ENCODE assay signal across 13 cellular contexts in the genomic region with DNA sequence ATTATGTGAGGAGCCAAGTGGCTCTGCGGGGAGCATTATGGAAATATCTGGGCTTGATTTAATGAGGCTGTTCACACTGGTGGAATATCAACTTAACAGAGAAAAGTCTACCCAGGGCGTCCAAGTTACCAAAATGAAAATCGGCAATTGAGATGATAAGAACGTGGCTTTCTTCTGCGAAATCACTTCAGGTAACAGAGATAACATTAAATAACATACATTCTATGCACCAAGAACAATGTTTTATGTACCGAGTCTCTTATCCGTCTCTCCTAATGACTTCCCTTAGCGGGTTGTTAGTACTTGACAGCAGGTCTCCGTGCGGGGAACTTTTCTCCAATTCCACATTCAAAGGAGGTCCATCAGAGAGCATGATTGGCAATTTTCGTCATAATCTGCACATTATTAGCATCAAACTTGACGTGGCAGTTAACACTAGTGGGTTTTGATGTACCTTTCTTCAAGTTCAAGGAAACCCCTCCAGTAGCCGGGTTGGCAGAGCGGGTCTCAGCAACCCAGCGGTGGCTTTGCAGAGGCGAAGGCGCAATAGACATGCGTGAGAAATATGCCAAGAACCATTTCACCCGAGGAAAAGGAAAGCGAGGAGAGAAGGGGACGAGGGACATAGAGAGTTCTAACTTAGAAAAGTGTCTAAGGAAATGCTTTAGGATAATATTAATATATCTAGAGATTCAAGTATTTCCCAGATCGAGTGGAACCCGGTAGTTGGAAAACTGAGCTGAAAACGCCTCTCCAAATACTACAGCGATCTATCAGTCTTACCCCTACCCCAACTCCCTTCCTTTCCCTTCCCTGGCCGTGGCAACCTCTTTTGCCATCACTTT. TPM values are rescaled to one million over a fixed set of nuclear protein-coding genes. Genes with fewer than 3 reads are reported as not detected.
DNase-seq lines count a peak whose midpoint lies in the region; ATAC-seq lines count a peak whose summit lies in the region.
"Had no signal": no experiment of that assay in that cellular context is flagged by ENCODE, and none has a peak within 500 bp of the region (broad histone marks: within the 10 kb centered on the region; RNA-seq: fewer than 3 reads in every experiment).

No MANE protein-coding gene starts in this region.

- no peaks in the 10 kb centered on the region for H3K36me3 ChIP-seq in BLaER1
- no peaks in the 10 kb centered on the region for H3K36me3 ChIP-seq in ES-I3 (ENCODE audit: insufficient read depth, low read length)
- no peaks in the 10 kb centered on the region for H3K36me3 ChIP-seq in mesodermal cell (ENCODE audit: control insufficient read depth, insufficient read depth, low read length)

- peaks cover 34% of the 10 kb centered on the region for H3K36me3 Mint-ChIP-seq in activated CD4-positive, alpha-beta memory T cell treated with anti-CD3 and anti-CD28 coated beads for 36 hours

- peaks cover 17% of the 10 kb centered on the region for H3K9me3 Mint-ChIP-seq in activated CD4-positive, alpha-beta memory T cell treated with anti-CD3 and anti-CD28 coated beads for 36 hours

- POLR2A ChIA-PET in activated CD4-positive, alpha-beta memory T cell treated with anti-CD3 and anti-CD28 coated beads for 36 hours (lab: Charles Lee) = no interaction called here

- H3K4me1 ChIP-seq in BLaER1 (0 out of 2 replicates have a peak, but pooled peaks cover 7% of the 10 kb centered on the region), ES-I3 (ENCODE audit: insufficient read depth, low read length) (no peaks in the 10 kb centered on the region), mesodermal cell (ENCODE audit: control insufficient read depth, insufficient read depth, low read length, poor library complexity, severe bottlenecking) (peaks cover 3% of the 10 kb centered on the region)

- 7 to 11% methylated on average over 19 to 21 of the region's 26 CpGs for WGBS in mesodermal cell (ENCODE audit: insufficient coverage in 2 of 2), 2 experiments

- peaks cover 17% of the 10 kb centered on the region for H3K4me1 Mint-ChIP-seq in activated CD4-positive, alpha-beta memory T cell treated with anti-CD3 and anti-CD28 coated beads for 36 hours (ENCODE audit: low read depth)

- H3K4me3 Mint-ChIP-seq in activated CD4-positive, alpha-beta memory T cell treated with anti-CD3 and anti-CD28 coated beads for 36 hours = peak overlapping the region; percentile 30

- intact Hi-C loops in activated CD4-positive, alpha-beta memory T cell treated with anti-CD3 and anti-CD28 coated beads for 36 hours (cut with micrococcal nuclease) = no loop called here
- intact Hi-C loops in sciatic nerve (cut with DNase I) = no loop called here

- H4K20me1 ChIP-seq in BLaER1 = peaks cover 70% of the 10 kb centered on the region

- H3K9me3 ChIP-seq in BLaER1 (peaks cover 54% of the 10 kb centered on the region), ES-I3 (ENCODE audit: control insufficient read depth, insufficient read depth, low read length) (no peaks in the 10 kb centered on the region), mesodermal cell (ENCODE audit: control insufficient read depth, low read length) (no peaks in the 10 kb centered on the region)

- H3K4me2 ChIP-seq in BLaER1 = no peak overlapping the region

- H3K27me3 Mint-ChIP-seq in activated CD4-positive, alpha-beta memory T cell treated with anti-CD3 and anti-CD28 coated beads for 36 hours = peaks cover 73% of the 10 kb centered on the region

- ATAC-seq in sciatic nerve = no peak

- H3K9ac ChIP-seq in BLaER1 = no peak overlapping the region
- peak overlapping the region; percentile 52 for H3K9ac ChIP-seq in ES-I3 (ENCODE audit: low read depth, low read length)

- H3K4me3 ChIP-seq in BLaER1 = peak overlapping the region; percentile 22; the same call in 1 of the 2 replicates
- H3K4me3 ChIP-seq in mesodermal cell (ENCODE audit: extremely low read depth, insufficient read depth, low read length, poor library complexity, severe bottlenecking) = peak overlapping the region; percentile 25

- H3K27ac Mint-ChIP-seq in activated CD4-positive, alpha-beta memory T cell treated with anti-CD3 and anti-CD28 coated beads for 36 hours = peak overlapping the region; percentile 2

- H3K27me3 ChIP-seq in BLaER1 = peaks cover 100% of the 10 kb centered on the region

- DNase-seq in activated CD4-positive, alpha-beta memory T cell treated with anti-CD3 and anti-CD28 coated beads for 36 hours = no peak
- DNase-seq in sciatic nerve (ENCODE audit: low spot score) = no peak
- DNase-seq in NCI-H2171 treated with DMSO at 0.1 percent for 48 hours (lab: John Stamatoyannopoulos, UW) = no peak
- DNase-seq in NCI-H2196 treated with DMSO at 0.1 percent for 48 hours (lab: John Stamatoyannopoulos, UW; ENCODE audit: unreplicated experiment) = no peak
- DNase-seq in MV-4-11 (lab: John Stamatoyannopoulos, UW) = no peak
- DNase-seq: amniotic stem cell, DND-41, GOT3, nucleus accumbens, OCI-M1 had no signal

- CTCF ChIA-PET in activated CD4-positive, alpha-beta memory T cell treated with anti-CD3 and anti-CD28 coated beads for 36 hours (lab: Charles Lee) = interaction anchor here (0.7 kb wide), 1 partner anchor 15 kb away, joined by 3 read pairs; no protein-coding TSS in a partner anchor

- H3K27ac ChIP-seq in BLaER1 (no peak overlapping the region), mesodermal cell (ENCODE audit: low read depth, low read length, severe bottlenecking) (no peak overlapping the region)

RNA-seq across cellular contexts. Expression of a gene that starts 5.1 kb away (rescaled TPM):
- not detected for total RNA-seq in activated CD4-positive, alpha-beta memory T cell treated with anti-CD3 and anti-CD28 coated beads for 36 hours
- 0.41 TPM for polyA plus RNA-seq in mesodermal cell (2013, experiment 1 of 2)
- polyA plus RNA-seq in mesodermal cell (2013, experiment 2 of 2) = 0.15 TPM
- total RNA-seq in sciatic nerve = not detected

RNA-seq across cellular contexts. Expression of a gene that starts 13.9 kb away (rescaled TPM):
- total RNA-seq in activated CD4-positive, alpha-beta memory T cell treated with anti-CD3 and anti-CD28 coated beads for 36 hours = not detected
- polyA plus RNA-seq in mesodermal cell (2013, experiment 1 of 2) = 0.52 TPM
- 0.86 TPM for polyA plus RNA-seq in mesodermal cell (2013, experiment 2 of 2)
- total RNA-seq in sciatic nerve = not detected

RNA-seq across cellular contexts. Expression of a gene that starts 20.9 kb away (rescaled TPM):
- total RNA-seq in activated CD4-positive, alpha-beta memory T cell treated with anti-CD3 and anti-CD28 coated beads for 36 hours = not detected
- polyA plus RNA-seq in mesodermal cell (2013, experiment 1 of 2) = not detected
- polyA plus RNA-seq in mesodermal cell (2013, experiment 2 of 2) = not detected
- total RNA-seq in sciatic nerve = not detected

RNA-seq across cellular contexts. Expression of a gene that starts 28.4 kb away (rescaled TPM):
- not detected for total RNA-seq in activated CD4-positive, alpha-beta memory T cell treated with anti-CD3 and anti-CD28 coated beads for 36 hours
- 1.2 TPM for polyA plus RNA-seq in mesodermal cell (2013, experiment 1 of 2)
- polyA plus RNA-seq in mesodermal cell (2013, experiment 2 of 2) = 0.96 TPM
- 0.40 TPM for total RNA-seq in sciatic nerve

RNA-seq across cellular contexts. Expression of a gene that starts 37.9 kb away (rescaled TPM):
- not detected for total RNA-seq in activated CD4-positive, alpha-beta memory T cell treated with anti-CD3 and anti-CD28 coated beads for 36 hours
- 1.9 TPM for polyA plus RNA-seq in mesodermal cell (2013, experiment 1 of 2)
- 0.96 TPM for polyA plus RNA-seq in mesodermal cell (2013, experiment 2 of 2)
- 1.9 TPM for total RNA-seq in sciatic nerve
